ENCODE assay signal across 8 cellular contexts in genomic region chr21:39676054-39676771, GRCh38.
DNase-seq lines count a peak whose midpoint lies in the region; ATAC-seq and TF ChIP-seq lines count a peak whose summit lies in the region.

No MANE protein-coding gene starts in this region.

- H3K27ac ChIP-seq in SJSA1, result peak overlapping the region; percentile 59

- H3K36me3 ChIP-seq in SJSA1, result no peaks in the 10 kb centered on the region

- intact Hi-C loops in activated CD8-positive, alpha-beta T cell treated with anti-CD3 and anti-CD28 coated beads for 36 hours (cut with micrococcal nuclease), result no loop called here

- H3K4me3 Mint-ChIP-seq in type B pancreatic cell, result peak overlapping the region; percentile 66
- no peak overlapping the region for H3K4me3 Mint-ChIP-seq in activated CD8-positive, alpha-beta T cell treated with anti-CD3 and anti-CD28 coated beads for 36 hours

- peaks cover 38% of the 10 kb centered on the region for H3K4me1 Mint-ChIP-seq in type B pancreatic cell (ENCODE audit: unreplicated experiment)
- no peaks in the 10 kb centered on the region for H3K4me1 Mint-ChIP-seq in activated CD8-positive, alpha-beta T cell treated with anti-CD3 and anti-CD28 coated beads for 36 hours (ENCODE audit: low read depth)

- H3K36me3 Mint-ChIP-seq in type B pancreatic cell, result peaks cover 10% of the 10 kb centered on the region
- H3K36me3 Mint-ChIP-seq in activated CD8-positive, alpha-beta T cell treated with anti-CD3 and anti-CD28 coated beads for 36 hours (ENCODE audit: low read depth), result no peaks in the 10 kb centered on the region

- DNase-seq in SIG-M5 treated with dmso at 0.1 percent for 504 hours (lab: John Stamatoyannopoulos, UW; ENCODE audit: unreplicated experiment), result peak; percentile 46
- DNase-seq in SIG-M5 (lab: John Stamatoyannopoulos, UW), result no peak
- peak; percentile 74 to 83 for DNase-seq in SJSA1 (ENCODE audit: low read depth in 1 of 2, low spot score in 2 of 2)
- DNase-seq in iPS-NIHi7 (ENCODE audit: extremely low spot score), result peak; percentile 55
- no peak for DNase-seq in type B pancreatic cell (ENCODE audit: extremely low spot score, unreplicated experiment)
- no peak for DNase-seq in activated CD8-positive, alpha-beta T cell treated with anti-CD3 and anti-CD28 coated beads for 36 hours
- DNase-seq in effector CD8-positive, alpha-beta T cell (lab: John Stamatoyannopoulos, UW), result no peak

- H3K9me3 ChIP-seq in SJSA1 (replicated peaks), result no peaks in the 10 kb centered on the region

- no peaks in the 10 kb centered on the region for H3K9me3 Mint-ChIP-seq in type B pancreatic cell
- H3K9me3 Mint-ChIP-seq in activated CD8-positive, alpha-beta T cell treated with anti-CD3 and anti-CD28 coated beads for 36 hours, result no peaks in the 10 kb centered on the region

- H3K27me3 Mint-ChIP-seq in type B pancreatic cell, result no peaks in the 10 kb centered on the region
- H3K27me3 Mint-ChIP-seq in activated CD8-positive, alpha-beta T cell treated with anti-CD3 and anti-CD28 coated beads for 36 hours, result no peaks in the 10 kb centered on the region

- ATAC-seq in activated CD8-positive, alpha-beta T cell treated with anti-CD3 and anti-CD28 coated beads for 36 hours, result no peak
- no peak for ATAC-seq in GM18498 (IDR thresholded peaks at IDR 0.05; ENCODE audit: unreplicated experiment)

- H3K27ac Mint-ChIP-seq in type B pancreatic cell, result peak overlapping the region; percentile 94
- H3K27ac Mint-ChIP-seq in activated CD8-positive, alpha-beta T cell treated with anti-CD3 and anti-CD28 coated beads for 36 hours, result no peak overlapping the region

- H3K4me1 ChIP-seq in SJSA1 (replicated peaks), result peaks cover 34% of the 10 kb centered on the region

- H3K4me3 ChIP-seq in SJSA1, result peak overlapping the region; percentile 7; the same call in 1 of the 2 replicates

- CTCF ChIA-PET in activated CD8-positive, alpha-beta T cell treated with anti-CD3 and anti-CD28 coated beads for 36 hours (lab: Charles Lee), result no interaction called here

- POLR2A ChIA-PET in activated CD8-positive, alpha-beta T cell treated with anti-CD3 and anti-CD28 coated beads for 36 hours (lab: Charles Lee), result interaction anchor here (0.6 kb wide), 1 partner anchor 814 kb away, joined by 3 read pairs; no protein-coding TSS in a partner anchor

- peak; percentile 27 for TF ChIP-seq CTCF in type B pancreatic cell (conservative IDR thresholded peaks at IDR 0.05)
- TF ChIP-seq CTCF in activated CD8-positive, alpha-beta T cell treated with anti-CD3 and anti-CD28 coated beads for 36 hours (IDR thresholded peaks at IDR 0.05), result no peak

- no peaks in the 10 kb centered on the region for H3K27me3 ChIP-seq in SJSA1 (replicated peaks)

Comparison
In these comparisons a context has a peak if more than half of its experiments do, and no peak if none do; other contexts are left out.
1. DNase-seq: peak in SIG-M5 treated with dmso at 0.1 percent for 504 hours (single experiment), SJSA1 (2 of 2) and iPS-NIHi7 (single experiment); none in SIG-M5 (single experiment), type B pancreatic cell (single experiment), activated CD8-positive, alpha-beta T cell treated with anti-CD3 and anti-CD28 coated beads for 36 hours (single experiment) and effector CD8-positive, alpha-beta T cell (single experiment).